11 cellular contexts compared by ENCODE assay signal in the genomic region with DNA sequence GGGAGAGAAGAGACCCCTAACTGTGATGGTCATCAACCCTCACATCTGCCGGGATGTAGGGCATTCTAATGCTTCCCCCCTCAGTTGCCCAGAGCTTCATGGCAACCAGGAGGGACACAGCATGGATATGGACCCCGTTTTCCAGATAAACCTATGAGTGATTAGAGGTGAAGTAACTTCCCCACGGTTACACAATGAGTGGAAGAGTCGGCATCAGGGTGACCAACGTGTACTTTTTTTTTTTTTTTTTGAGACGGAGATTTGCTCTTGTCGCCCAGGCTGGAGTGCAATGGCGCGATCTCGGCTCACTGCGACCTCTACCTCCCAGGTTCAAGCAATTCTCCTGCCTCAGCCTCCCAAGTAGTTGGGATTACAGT. TPM values are rescaled to one million over a fixed set of nuclear protein-coding genes. Genes with fewer than 3 reads are reported as not detected.
DNase-seq lines count a peak whose midpoint lies in the region; ATAC-seq and TF ChIP-seq lines count a peak whose summit lies in the region.
"Had no signal": no experiment of that assay in that cellular context is flagged by ENCODE, and none has a peak within 500 bp of the region (broad histone marks: within the 10 kb centered on the region; RNA-seq: fewer than 3 reads in every experiment).

No MANE protein-coding gene starts in this region.

- peaks cover 24% of the 10 kb centered on the region for H3K4me1 Mint-ChIP-seq in nephron

- H3K4me1 ChIP-seq in left ventricle myocardium inferior (peaks cover 73% of the 10 kb centered on the region), ascending aorta (peaks cover 22 to 40% of the 10 kb centered on the region in 2 donors), uterus (peaks cover 0 to 11% of the 10 kb centered on the region in 2 donors)

- TF ChIP-seq POLR2A in uterus (IDR thresholded peaks at IDR 0.05), result no peak

- no peak for TF ChIP-seq CTCF in left ventricle myocardium inferior (IDR thresholded peaks at IDR 0.05; ENCODE audit: borderline replicate concordance)
- no peak for TF ChIP-seq CTCF in ascending aorta (IDR thresholded peaks at IDR 0.05)
- TF ChIP-seq CTCF in nephron (IDR thresholded peaks at IDR 0.05; ENCODE audit: unreplicated experiment in 3 of 3), result no peak
- TF ChIP-seq CTCF in uterus (IDR thresholded peaks at IDR 0.05), result no peak

- intact Hi-C loops in left ventricle myocardium inferior (cut with micrococcal nuclease) (no loop called here), Right ventricle myocardium superior (cut with DNase I) (no loop called here), ascending aorta (cut with DNase I) (no loop called here), uterus (cut with DNase I; ENCODE audit: low total_unique reads) (loop anchor here (10.0 kb wide), 1 partner anchor 72 kb away; a partner anchor contains a TSS)

- H3K27ac Mint-ChIP-seq in nephron, result peak overlapping the region; percentile 79 to 89 (median 79)

- H3K36me3 ChIP-seq in left ventricle myocardium inferior (no peaks in the 10 kb centered on the region), ascending aorta (no peaks in the 10 kb centered on the region), uterus (no peaks in the 10 kb centered on the region)

- H3K4me3 Mint-ChIP-seq in nephron, result peak overlapping the region; percentile 71 to 76 (median 75)

- no peaks in the 10 kb centered on the region for H3K36me3 Mint-ChIP-seq in nephron (ENCODE audit: low read depth)

- H3K9me3 Mint-ChIP-seq in nephron, result no peaks in the 10 kb centered on the region

- H3K9me3 ChIP-seq in left ventricle myocardium inferior (replicated peaks), result no peaks in the 10 kb centered on the region
- no peaks in the 10 kb centered on the region for H3K9me3 ChIP-seq in ascending aorta
- H3K9me3 ChIP-seq in uterus, result no peaks in the 10 kb centered on the region

- H3K27me3 ChIP-seq in left ventricle myocardium inferior (ENCODE audit: low read depth) (no peaks in the 10 kb centered on the region), ascending aorta (no peaks in the 10 kb centered on the region), uterus (no peaks in the 10 kb centered on the region)

- ATAC-seq in Right ventricle myocardium superior (ENCODE audit: poor library complexity) (no peak), HG03571 (IDR thresholded peaks at IDR 0.05; ENCODE audit: unreplicated experiment) (no peak), HG03196 (IDR thresholded peaks at IDR 0.05; ENCODE audit: unreplicated experiment) (no peak), HG02852 (IDR thresholded peaks at IDR 0.05; ENCODE audit: unreplicated experiment) (no peak)

- DNase-seq in left ventricle myocardium inferior, result no peak
- no peak for DNase-seq in Right ventricle myocardium superior
- DNase-seq in ascending aorta (ENCODE audit: low spot score in 2 of 2), result no peak
- no peak for DNase-seq in uterus
- DNase-seq: activated CD4-positive, CD25-positive, alpha-beta regulatory T cell; activated gamma-delta T cell; NCI-H1092 treated with DMSO at 0.1 percent for 48 hours had no signal

- no peak overlapping the region for H3K4me3 ChIP-seq in left ventricle myocardium inferior
- H3K4me3 ChIP-seq in ascending aorta, result no peak overlapping the region
- H3K4me3 ChIP-seq in uterus, result no peak overlapping the region

- H3K27ac ChIP-seq in left ventricle myocardium inferior (replicated peaks) (peak overlapping the region; percentile 92), ascending aorta (peak overlapping the region; percentile 94 to 98), uterus (peak overlapping the region; percentile 96 to 97)

- H3K27me3 Mint-ChIP-seq in nephron (ENCODE audit: low read depth), result peaks cover 3% of the 10 kb centered on the region

RNA-seq across cellular contexts. Expression of a gene that starts 25.0 kb away (rescaled TPM):
- total RNA-seq in left ventricle myocardium inferior (113 TPM), Right ventricle myocardium superior (123 TPM), ascending aorta (16.2 TPM), uterus (10 to 100 TPM; 14.4 to 56.4 (median 17.8) TPM)

RNA-seq across cellular contexts. Expression of a gene that starts 50.4 kb away (rescaled TPM):
- total RNA-seq in left ventricle myocardium inferior, result 9.8 TPM
- 10.3 TPM for total RNA-seq in Right ventricle myocardium superior
- total RNA-seq in ascending aorta, result 25.9 TPM
- total RNA-seq in uterus, result 10 to 100 TPM in 2 of 4 donors, 1 to 10 TPM in 1, under 1 TPM in 1; 0.29 to 24.7 (median 9.5) TPM
